Comparison of ENCODE assay signal across 17 cellular contexts in the genomic region with DNA sequence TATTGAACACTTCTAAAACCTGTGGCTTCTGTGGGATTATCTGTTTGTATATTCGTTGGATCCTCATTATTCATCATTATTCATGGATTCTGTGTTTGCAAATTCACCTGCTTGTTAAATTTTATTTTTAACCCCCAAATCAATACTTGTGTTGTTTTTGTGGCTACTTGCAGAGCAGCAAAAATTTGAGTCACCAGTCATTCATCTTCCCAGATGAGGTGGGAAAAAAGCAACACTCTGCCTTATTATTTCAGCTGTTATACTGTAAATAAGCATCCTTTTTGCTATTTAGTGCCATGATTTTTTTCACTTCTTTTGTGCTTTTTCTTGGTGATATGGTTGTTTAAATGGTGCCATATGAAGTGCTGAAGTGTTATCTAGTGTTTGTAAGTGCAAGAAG. TPM values are rescaled to one million over a fixed set of nuclear protein-coding genes. Genes with fewer than 3 reads are reported as not detected.
DNase-seq lines count a peak whose midpoint lies in the region; ATAC-seq, FAIRE-seq and TF ChIP-seq lines count a peak whose summit lies in the region.
"Had no signal": no experiment of that assay in that cellular context is flagged by ENCODE, and none has a peak within 500 bp of the region (broad histone marks: within the 10 kb centered on the region; RNA-seq: fewer than 3 reads in every experiment).

No MANE protein-coding gene starts in this region.

- BruUV-seq in IMR-90 (replicated peaks; lab: Mats Ljungman, UMichigan) (no TSS peak), A673 (replicated peaks; lab: Mats Ljungman, UMichigan) (no TSS peak)

- in situ Hi-C loops in IMR-90 (cut with MboI; ENCODE audit: low sequenced_read_pairs), result no loop called here

- no peak overlapping the region for H4K5ac ChIP-seq in IMR-90 (ENCODE audit: low read depth, low read length)

- H3K4me3 ChIP-seq in IMR-90 (ENCODE audit: insufficient read depth, low read depth, low read length) (no peak overlapping the region), astrocyte (ENCODE audit: insufficient read depth, low read depth, low read length) (no peak overlapping the region), fibroblast of mammary gland (ENCODE audit: control insufficient read depth, low read depth, low read length) (no peak overlapping the region), A673 (ENCODE audit: low read depth, low read length, poor library complexity, severe bottlenecking) (no peak overlapping the region)
- H3K4me3 ChIP-seq: BLaER1, GM12878, GM23248 had no signal

- H3K27ac ChIP-seq in IMR-90 (ENCODE audit: insufficient read depth, low read length) (no peak overlapping the region), astrocyte (ENCODE audit: low read depth, low read length) (no peak overlapping the region), A673 (ENCODE audit: low read depth, low read length, poor library complexity, severe bottlenecking) (no peak overlapping the region)
- H3K27ac ChIP-seq: BLaER1, GM23248 had no signal

- H3K9me1 ChIP-seq in IMR-90 (ENCODE audit: insufficient read depth, low read length), result no peaks in the 10 kb centered on the region

- no peak overlapping the region for H4K91ac ChIP-seq in IMR-90 (ENCODE audit: insufficient read depth, low read depth, low read length)

- H2BK20ac ChIP-seq in IMR-90 (ENCODE audit: low read depth, low read length), result no peak overlapping the region

- no peak overlapping the region for H3K18ac ChIP-seq in IMR-90 (ENCODE audit: low read depth, low read length)

- no peak overlapping the region for H3K4me3 Mint-ChIP-seq in astrocyte (ENCODE audit: unreplicated experiment)
- H3K4me3 Mint-ChIP-seq: CD4-positive, CD25-positive, alpha-beta regulatory T cell had no signal

- H3K56ac ChIP-seq in IMR-90 (ENCODE audit: extremely low read depth, insufficient read depth, low read length), result no peak overlapping the region

- H2AFZ ChIP-seq in IMR-90 (replicated peaks; ENCODE audit: low read length, poor library complexity) (no peak overlapping the region), astrocyte (ENCODE audit: low read depth, low read length) (no peak overlapping the region)
- H2AFZ ChIP-seq: GM23248 had no signal

- no peak overlapping the region for H2AK5ac ChIP-seq in IMR-90 (ENCODE audit: low read depth, low read length)

- H3K4me1 Mint-ChIP-seq in astrocyte (ENCODE audit: low read depth, unreplicated experiment), result peaks cover 11% of the 10 kb centered on the region
- H3K4me1 Mint-ChIP-seq: CD4-positive, CD25-positive, alpha-beta regulatory T cell had no signal

- no peak overlapping the region for H3K4ac ChIP-seq in IMR-90 (ENCODE audit: low read depth, low read length)

- no peaks in the 10 kb centered on the region for H3K27me3 Mint-ChIP-seq in astrocyte (ENCODE audit: low read depth, unreplicated experiment)
- H3K27me3 Mint-ChIP-seq: CD4-positive, CD25-positive, alpha-beta regulatory T cell had no signal

- peaks cover 78% of the 10 kb centered on the region for H3K79me2 ChIP-seq in astrocyte (ENCODE audit: insufficient read depth, low read length)

- CTCF ChIA-PET in IMR-90 (lab: Yijun Ruan, JAX), result no interaction called here
- CTCF ChIA-PET in A673 (lab: Charles Lee), result no interaction called here

- H2AK9ac ChIP-seq in IMR-90 (replicated peaks; ENCODE audit: low read depth, low read length, poor library complexity), result no peak overlapping the region

- TF ChIP-seq POLR2A in IMR-90 (IDR thresholded peaks at IDR 0.05; ENCODE audit: low read depth, low read length), result no peak

- H2BK120ac ChIP-seq in IMR-90 (ENCODE audit: low read depth, low read length), result no peak overlapping the region

- no peak overlapping the region for H3K14ac ChIP-seq in IMR-90 (replicated peaks; ENCODE audit: low read depth, low read length)

- intact Hi-C loops in IMR-90 (cut with micrococcal nuclease), result no loop called here
- intact Hi-C loops in A673 (cut with micrococcal nuclease; ENCODE audit: unreplicated experiment), result no loop called here

- no peak for TF ChIP-seq CTCF in IMR-90 (conservative IDR thresholded peaks at IDR 0.05; ENCODE audit: low read depth, low read length)
- no peak for TF ChIP-seq CTCF in astrocyte (IDR thresholded peaks at IDR 0.05; ENCODE audit: insufficient read depth, low read depth, low read length)
- TF ChIP-seq CTCF in fibroblast of mammary gland (conservative IDR thresholded peaks at IDR 0.05; ENCODE audit: control insufficient read depth, insufficient read depth, low read depth, low read length), result no peak
- no peak for TF ChIP-seq CTCF in A673 (conservative IDR thresholded peaks at IDR 0.05; ENCODE audit: low read depth, low read length)

- H3K36me3 ChIP-seq in IMR-90 (ENCODE audit: control insufficient read depth, insufficient read depth, low read length), result no peaks in the 10 kb centered on the region
- H3K36me3 ChIP-seq in astrocyte (ENCODE audit: insufficient read depth, low read length), result no peaks in the 10 kb centered on the region
- H3K36me3 ChIP-seq in A673 (ENCODE audit: insufficient read depth, low read length, poor library complexity, severe bottlenecking), result no peaks in the 10 kb centered on the region
- H3K36me3 ChIP-seq: BLaER1 had no signal

- H2BK15ac ChIP-seq in IMR-90 (ENCODE audit: low read depth, low read length), result no peak overlapping the region

- H4K8ac ChIP-seq in IMR-90 (ENCODE audit: low read depth in 2 of 2, low read length in 2 of 2), result no peak overlapping the region

- peaks cover 2% of the 10 kb centered on the region for H3K9me3 Mint-ChIP-seq in astrocyte (ENCODE audit: unreplicated experiment)

- ATAC-seq in IMR-90 (ENCODE audit: low read depth) (no peak), HG02759 (IDR thresholded peaks at IDR 0.05; ENCODE audit: unreplicated experiment) (no peak), HG03025 (IDR thresholded peaks at IDR 0.05; ENCODE audit: low FRiP score, unreplicated experiment) (no peak)
- ATAC-seq: GM12878, HepG2 had no signal

- peaks cover 19 to 35% of the 10 kb centered on the region in 2 experiments for H3K79me1 ChIP-seq in IMR-90 (ENCODE audit: low read depth in 1 of 2, low read length in 2 of 2)

- no peak overlapping the region for H3K9ac ChIP-seq in IMR-90 (ENCODE audit: low read depth, low read length)
- no peak overlapping the region for H3K9ac ChIP-seq in astrocyte (ENCODE audit: low read length)
- H3K9ac ChIP-seq: BLaER1, GM23248 had no signal

- H3K27me3 ChIP-seq in IMR-90 (ENCODE audit: control insufficient read depth, insufficient read depth, low read length) (no peaks in the 10 kb centered on the region), astrocyte (ENCODE audit: insufficient read depth, low read length) (no peaks in the 10 kb centered on the region), A673 (replicated peaks; ENCODE audit: insufficient read depth, low read depth, low read length, poor library complexity) (no peaks in the 10 kb centered on the region)
- H3K27me3 ChIP-seq: BLaER1 had no signal

- no peaks in the 10 kb centered on the region for H3K9me3 ChIP-seq in IMR-90 (ENCODE audit: control insufficient read depth, insufficient read depth, low read length)
- H3K9me3 ChIP-seq in astrocyte (ENCODE audit: insufficient read depth, low read depth, low read length), result no peaks in the 10 kb centered on the region
- H3K9me3 ChIP-seq in A673 (ENCODE audit: low read depth, low read length, poor library complexity, severe bottlenecking), result no peaks in the 10 kb centered on the region
- H3K9me3 ChIP-seq: BLaER1 had no signal

- H3K36me3 Mint-ChIP-seq in astrocyte (ENCODE audit: low read depth, unreplicated experiment), result no peaks in the 10 kb centered on the region
- H3K36me3 Mint-ChIP-seq: CD4-positive, CD25-positive, alpha-beta regulatory T cell had no signal

- H3K23ac ChIP-seq in IMR-90 (ENCODE audit: low read depth, low read length), result no peak overlapping the region

- H3K4me2 ChIP-seq in IMR-90 (ENCODE audit: low read depth, low read length), result no peak overlapping the region
- H3K4me2 ChIP-seq in astrocyte (ENCODE audit: low read length), result peak overlapping the region; percentile 28
- H3K4me2 ChIP-seq: BLaER1 had no signal

- POLR2A ChIA-PET in IMR-90 (lab: Charles Lee; ENCODE audit: unreplicated experiment), result no interaction called here
- POLR2A ChIA-PET in A673 (lab: Charles Lee; ENCODE audit: low non-redundant PET), result no interaction called here

- no peak for FAIRE-seq in astrocyte (lab: Jason Lieb, UNC)
- FAIRE-seq: GM12878, GM18507, HepG2, HTR-8/SVneo had no signal

- no peak for TF ChIP-seq RAD21 in IMR-90 (IDR thresholded peaks at IDR 0.05; ENCODE audit: low read length)

- H2BK5ac ChIP-seq in IMR-90 (ENCODE audit: low read depth, low read length, poor library complexity, severe bottlenecking), result no peak overlapping the region

- DNase-seq in IMR-90 (peak; percentile 29), astrocyte (ENCODE audit: low read depth) (peak; percentile 61), fibroblast of mammary gland (ENCODE audit: low read depth) (peak; percentile 38), A673 (ENCODE audit: low spot score) (no peak), NCI-H226 (no peak)
- DNase-seq: AML-193; CD4-positive, CD25-positive, alpha-beta regulatory T cell; DMS 273 treated with DMSO at 0.1 percent for 48 hours; GM23248; H7 had no signal

- H3K4me1 ChIP-seq in IMR-90 (ENCODE audit: control insufficient read depth, insufficient read depth, low read length) (peaks cover 3% of the 10 kb centered on the region), astrocyte (ENCODE audit: insufficient read depth, low read length) (peaks cover 14% of the 10 kb centered on the region), A673 (ENCODE audit: insufficient read depth, low read length, poor library complexity, severe bottlenecking) (no peaks in the 10 kb centered on the region)
- H3K4me1 ChIP-seq: BLaER1 had no signal

- H3K27ac Mint-ChIP-seq in astrocyte (ENCODE audit: unreplicated experiment), result no peak overlapping the region
- H3K27ac Mint-ChIP-seq: CD4-positive, CD25-positive, alpha-beta regulatory T cell had no signal

- H4K20me1 ChIP-seq in IMR-90 (ENCODE audit: insufficient read depth, low read length), result peaks cover 6% of the 10 kb centered on the region; the same call in 1 of the 2 replicates
- H4K20me1 ChIP-seq in astrocyte (ENCODE audit: insufficient read depth, low read length), result peaks cover 16% of the 10 kb centered on the region
- H4K20me1 ChIP-seq: BLaER1 had no signal

- dilution Hi-C loops in IMR-90 (cut with HindIII; ENCODE audit: low sequenced_read_pairs, unreplicated experiment), result no loop called here

- no CpG with 5 or more reads among the region's 1 CpG for WGBS in IMR-90 (ENCODE audit: extremely low coverage in 2 of 2, insufficient read length in 1 of 2), 2 experiments

RNA-seq across cellular contexts. Expression of a gene that starts 56.7 kb away (rescaled TPM):
- total RNA-seq in IMR-90 (2012; rRNA removed) (19.2 and 20.6 TPM in 2 replicates), astrocyte (44.2 and 45.3 TPM in 2 replicates), A673 (2021) (8.2 and 8.3 TPM in 2 replicates)
- 12.9 and 13.1 TPM in 2 replicates for polyA plus RNA-seq in IMR-90 (2012; rRNA removed)
- 5.1 TPM in 2 replicates for polyA plus RNA-seq in IMR-90 (2012; cell fraction: cytosol; rRNA removed)
- 26.8 and 71.5 TPM in 2 replicates for polyA plus RNA-seq in IMR-90 (2012; cell fraction: nucleus; rRNA removed; ENCODE audit: low replicate concordance)
- total RNA-seq: CD4-positive, CD25-positive, alpha-beta regulatory T cell had no signal
- polyA plus RNA-seq: CD4-positive, CD25-positive, alpha-beta regulatory T cell had no signal

Comparison
In these comparisons a context has a peak if more than half of its experiments do, and no peak if none do; other contexts are left out.
1. DNase-seq: peak in IMR-90 (single experiment), astrocyte (single experiment) and fibroblast of mammary gland (single experiment); none in A673 (single experiment) and NCI-H226 (single experiment).